6 cellular contexts compared by ENCODE assay signal in the genomic region with DNA sequence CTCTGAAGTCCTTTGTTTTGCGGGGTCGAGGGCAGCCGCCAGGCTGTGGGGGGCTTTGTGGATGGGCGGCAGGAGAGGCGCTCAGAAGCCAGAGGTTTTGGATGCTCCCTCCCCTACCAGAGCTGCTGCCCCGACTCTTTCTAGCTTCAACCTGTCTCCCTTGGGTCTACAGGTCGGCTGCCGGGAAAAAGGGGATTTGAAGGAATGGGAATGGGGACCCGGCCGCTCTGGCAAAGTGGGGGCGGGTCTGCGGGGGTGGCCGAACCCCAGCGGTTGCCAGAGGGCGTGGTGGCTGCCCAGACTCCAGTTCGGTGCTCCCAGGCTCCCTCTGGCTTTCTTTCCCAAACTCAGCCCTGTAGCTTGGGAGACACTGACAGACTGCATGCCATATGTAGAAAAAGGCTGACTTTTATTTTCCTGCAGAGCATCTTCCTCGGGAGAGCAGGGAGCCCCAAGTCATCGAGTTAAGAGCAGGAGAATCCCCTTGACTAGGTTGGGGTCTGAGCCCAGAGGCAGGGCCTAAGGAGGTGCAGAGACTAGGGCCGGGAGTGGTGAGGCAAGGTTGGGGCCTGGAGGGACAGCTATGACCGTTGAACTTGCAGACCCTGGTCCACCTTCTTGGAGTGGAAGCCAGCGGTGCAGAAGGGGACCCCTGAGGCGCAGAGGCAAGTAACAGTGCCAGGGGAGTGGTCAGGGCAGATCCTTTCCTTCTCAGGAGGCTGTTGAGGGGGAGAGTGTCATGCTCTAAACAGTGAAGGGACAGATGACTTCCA. TPM values are rescaled to one million over a fixed set of nuclear protein-coding genes. Genes with fewer than 3 reads are reported as not detected.
DNase-seq lines count a peak whose midpoint lies in the region; ATAC-seq and TF ChIP-seq lines count a peak whose summit lies in the region.

No MANE protein-coding gene starts in this region.

- no peak for DNase-seq in mammary epithelial cell
- no peak for DNase-seq in NCI-H187 (lab: John Stamatoyannopoulos, UW)

- H3K27ac ChIP-seq in KOPT-K1 (ENCODE audit: low read depth, low read length, poor library complexity, severe bottlenecking) (peak overlapping the region; percentile 94), mammary epithelial cell (ENCODE audit: insufficient read depth, low read depth, low read length) (peak overlapping the region; percentile 86)

- H3K79me2 ChIP-seq in mammary epithelial cell (ENCODE audit: insufficient read depth, low read length), result peaks cover 71% of the 10 kb centered on the region

- dilution Hi-C loops in mammary epithelial cell (cut with HindIII; ENCODE audit: low sequenced_read_pairs), result loop anchor here (10.0 kb wide), 1 partner anchor 387 kb away; no protein-coding TSS in a partner anchor

- in situ Hi-C loops in mammary epithelial cell (cut with MboI; ENCODE audit: low sequenced_read_pairs in 2 of 2), result no loop called here

- WGBS in mammary epithelial cell (ENCODE audit: low coverage, missing lambda C conversion rate), result under 1% methylated on average over 20 of the region's 22 CpGs

- TF ChIP-seq CTCF in mammary epithelial cell (conservative IDR thresholded peaks at IDR 0.05 in 1 of 2, IDR thresholded peaks at IDR 0.05 in 1 of 2; ENCODE audit: extremely low read depth in 1 of 2, insufficient read depth in 1 of 2, low read depth in 1 of 2, low read length in 2 of 2), result peak in 1 of 2 donors; percentile 35

- no peak for ATAC-seq in GM21447 (IDR thresholded peaks at IDR 0.05; ENCODE audit: unreplicated experiment)
- ATAC-seq in HG02798 (IDR thresholded peaks at IDR 0.05; ENCODE audit: poor library complexity, unreplicated experiment), result no peak

- no peaks in the 10 kb centered on the region for H3K9me3 ChIP-seq in KOPT-K1 (ENCODE audit: insufficient read depth, low read length, poor library complexity, severe bottlenecking)
- no peaks in the 10 kb centered on the region for H3K9me3 ChIP-seq in mammary epithelial cell (replicated peaks; ENCODE audit: insufficient read depth, low read length)
- H3K9me3 ChIP-seq in neuron (ENCODE audit: low read length), result no peaks in the 10 kb centered on the region

- H3K27me3 ChIP-seq in mammary epithelial cell (ENCODE audit: insufficient read depth, low read length) (no peaks in the 10 kb centered on the region), neuron (ENCODE audit: insufficient read depth, low read length) (no peaks in the 10 kb centered on the region)

- H2AFZ ChIP-seq in mammary epithelial cell (ENCODE audit: low read depth, low read length), result peak overlapping the region; percentile 43
- H2AFZ ChIP-seq in neuron (ENCODE audit: low read depth, low read length), result peak overlapping the region; percentile 61

- TSS peak; percentile 57 for BruUV-seq in mammary epithelial cell (replicated peaks; lab: Mats Ljungman, UMichigan)

- H3K4me1 ChIP-seq in mammary epithelial cell (ENCODE audit: insufficient read depth, low read length) (peaks cover 35% of the 10 kb centered on the region), neuron (ENCODE audit: insufficient read depth, low read length) (peaks cover 69% of the 10 kb centered on the region)

- H3K4me3 ChIP-seq in mammary epithelial cell (replicated peaks in 1 of 3; ENCODE audit: insufficient read depth in 1 of 3, low read depth in 2 of 3, low read length in 3 of 3) (peak overlapping the region; percentile 77 to 88 (median 83)), neuron (ENCODE audit: low read length) (peak overlapping the region; percentile 68)

- H3K36me3 ChIP-seq in KOPT-K1 (ENCODE audit: insufficient read depth, low read length), result 0 out of 2 replicates have a peak, but pooled peaks cover 6% of the 10 kb centered on the region
- H3K36me3 ChIP-seq in mammary epithelial cell (ENCODE audit: insufficient read depth, low read length), result no peaks in the 10 kb centered on the region
- H3K36me3 ChIP-seq in neuron (ENCODE audit: insufficient read depth, low read length), result no peaks in the 10 kb centered on the region

- CTCF ChIA-PET in mammary epithelial cell (lab: Charles Lee; ENCODE audit: low non-redundant PET), result interaction anchor here (0.7 to 1.2 kb wide), 6 partner anchors 9 to 399 kb away, joined by 3 to 7 read pairs (median 4); partner anchors contain the start of gene DHX16

- H3K9ac ChIP-seq in mammary epithelial cell (ENCODE audit: insufficient read depth, low read length), result peak overlapping the region; percentile 90

- no peaks in the 10 kb centered on the region for H4K20me1 ChIP-seq in mammary epithelial cell (ENCODE audit: insufficient read depth, low read length)

- H3K4me2 ChIP-seq in mammary epithelial cell (ENCODE audit: insufficient read depth, low read depth, low read length), result peak overlapping the region; percentile 95

- intact Hi-C loops in mammary epithelial cell (cut with micrococcal nuclease), result loop anchor here (1.0 kb wide), 1 partner anchor 29 kb away; the partner anchor contains the start of gene MDC1

RNA-seq across cellular contexts. Expression of gene PPP1R18, which starts 1.4 kb away (rescaled TPM):
- total RNA-seq in mammary epithelial cell, result 100 to 1,000 TPM in 1 of 2 donors, 10 to 100 TPM in 1; 35.2 to 106 TPM
- 89.4 TPM for polyA plus RNA-seq in mammary epithelial cell
- polyA minus RNA-seq in mammary epithelial cell, result 245 TPM

RNA-seq across cellular contexts. Expression of gene NRM, which starts 2.9 kb away (rescaled TPM):
- total RNA-seq in mammary epithelial cell, result 10 to 100 TPM in 1 of 2 donors, 1 to 10 TPM in 1; 2.3 to 13.2 TPM
- polyA plus RNA-seq in mammary epithelial cell, result 26.2 TPM
- 25.5 TPM for polyA minus RNA-seq in mammary epithelial cell

RNA-seq across cellular contexts. Expression of gene DHX16, which starts 15.0 kb away (rescaled TPM):
- total RNA-seq in mammary epithelial cell, result 10 to 100 TPM; 26.0 to 30.9 TPM
- polyA plus RNA-seq in mammary epithelial cell, result 34.8 TPM
- polyA minus RNA-seq in mammary epithelial cell, result 60.9 TPM

RNA-seq across cellular contexts. Expression of gene MDC1, which starts 29.2 kb away (rescaled TPM):
- total RNA-seq in mammary epithelial cell, result 10 to 100 TPM; 12.8 to 36.7 TPM
- 10.7 TPM for polyA plus RNA-seq in mammary epithelial cell
- 62.3 TPM for polyA minus RNA-seq in mammary epithelial cell

RNA-seq across cellular contexts. Expression of gene TUBB, which starts 32.3 kb away (rescaled TPM):
- total RNA-seq in mammary epithelial cell, result 100 to 1,000 TPM; 400 to 787 TPM
- 1,634 TPM for polyA plus RNA-seq in mammary epithelial cell
- 1,336 TPM for polyA minus RNA-seq in mammary epithelial cell
